ENCODE assay signal across 8 cellular contexts in genomic region chr6:143575440-143575839, GRCh38.
DNase-seq lines count a peak whose midpoint lies in the region; ATAC-seq, FAIRE-seq and TF ChIP-seq lines count a peak whose summit lies in the region.

No MANE protein-coding gene starts in this region.

- no peak overlapping the region for H3K27ac Mint-ChIP-seq in Calu3 (ENCODE audit: unreplicated experiment)

- H3K4me3 Mint-ChIP-seq in Calu3 (ENCODE audit: low read depth, unreplicated experiment), result no peak overlapping the region

- no peak for TF ChIP-seq EP300 in transverse colon (IDR thresholded peaks at IDR 0.05; ENCODE audit: low read depth)

- intact Hi-C loops in Calu3 (cut with micrococcal nuclease; ENCODE audit: unreplicated experiment) (loop anchor here (1.0 to 10.0 kb wide), 3 partner anchors 102 to 438 kb away; partner anchors contain the start of genes LTV1 and PHACTR2), transverse colon (cut with DNase I; ENCODE audit: low total_unique reads) (loop anchor here (2.0 kb wide), 1 partner anchor 433 kb away; the partner anchor contains the start of gene PLAGL1)

- H3K27ac ChIP-seq in epithelial cell of prostate (no peak overlapping the region), transverse colon (peak overlapping the region in 3 of 4 donors; percentile 3 to 46 (median 29))

- H3K9me3 Mint-ChIP-seq in Calu3 (ENCODE audit: low read depth, unreplicated experiment), result no peaks in the 10 kb centered on the region

- H3K9me3 ChIP-seq in transverse colon, result no peaks in the 10 kb centered on the region

- no TSS peak for BruUV-seq in Calu3 (replicated peaks; lab: Mats Ljungman, UMichigan)

- H3K36me3 ChIP-seq in transverse colon, result no peaks in the 10 kb centered on the region

- peak; percentile 88 for FAIRE-seq in GM19239 (lab: Jason Lieb, UNC)

- H3K4me1 Mint-ChIP-seq in Calu3 (ENCODE audit: low read depth, unreplicated experiment), result no peaks in the 10 kb centered on the region

- TF ChIP-seq CTCF in Calu3 (IDR thresholded peaks at IDR 0.05; ENCODE audit: unreplicated experiment) (peak; percentile 36), transverse colon (IDR thresholded peaks at IDR 0.05) (peak; percentile 85 to 90 (median 88))

- DNase-seq in Calu3, result peak; percentile 51
- peak; percentile 63 for DNase-seq in GM19239 (ENCODE audit: insufficient read length, low spot score)
- DNase-seq in NCI-H460 (ENCODE audit: extremely low read depth, low read depth), result peak; percentile 54
- peak; percentile 34 to 63 for DNase-seq in activated CD4-positive, alpha-beta T cell treated with anti-CD3 and anti-CD28 coated beads for 4 hours
- DNase-seq in epithelial cell of prostate (ENCODE audit: low read depth, low spot score), result peak; percentile 29
- peak; percentile 71 for DNase-seq in mucosa of gallbladder (ENCODE audit: low spot score)
- DNase-seq in transverse colon, result peak; percentile 54

- in situ Hi-C loops in transverse colon (cut with MboI; ENCODE audit: low pct_ligation_motif_present in 1 of 4, low pct_unique_long_range_greater_than_20kb in 1 of 4, low sequenced_read_pairs in 3 of 4), result loop anchor here (5.0 to 25.0 kb wide), 4 partner anchors 237 to 439 kb away; no protein-coding TSS in a partner anchor

- H3K27me3 ChIP-seq in transverse colon, result no peaks in the 10 kb centered on the region

- no peak overlapping the region for H3K4me3 ChIP-seq in transverse colon

- ATAC-seq in HG03460 (IDR thresholded peaks at IDR 0.05; ENCODE audit: unreplicated experiment), result peak; percentile 87

- no peak for TF ChIP-seq POLR2A in transverse colon (IDR thresholded peaks at IDR 0.05)

- 1 to 19% methylated on average over 4 to 5 of the region's 5 CpGs for WGBS in transverse colon (ENCODE audit: low coverage in 1 of 2), 2 donors

- CTCF ChIA-PET in Calu3 (lab: Charles Lee), result interaction anchor here (0.7 to 1.6 kb wide), 7 partner anchors 169 to 444 kb away, joined by 3 to 12 read pairs (median 3); partner anchors contain the start of gene LTV1

- H3K4me1 ChIP-seq in transverse colon, result no peaks in the 10 kb centered on the region

- no peaks in the 10 kb centered on the region for H3K36me3 Mint-ChIP-seq in Calu3 (ENCODE audit: insufficient read depth, unreplicated experiment)

- H3K27me3 Mint-ChIP-seq in Calu3 (ENCODE audit: unreplicated experiment), result no peaks in the 10 kb centered on the region
